Comparison of ENCODE assay signal across 1 cellular context in genomic region chr7:150378115-150378852, GRCh38.
TF ChIP-seq lines count a peak whose summit lies in the region.

No MANE protein-coding gene starts in this region.

TF ChIP-seq in HepG2, 621 proteins besides CTCF, POLR2A, EP300 and RAD21 (continued from another document and continues in another):
- TF ChIP-seq FOXO4 (CRISPR knock-in tag; conservative IDR thresholded peaks at IDR 0.05) (0 out of 2 replicates have a peak, but pooled peaks have one; percentile 45), MEIS1 (CRISPR knock-in tag; IDR thresholded peaks at IDR 0.05; ENCODE audit: borderline replicate concordance) (no peak; the same call in 1 of the 2 replicates), ZBTB49 (CRISPR knock-in tag; IDR thresholded peaks at IDR 0.05; ENCODE audit: borderline replicate concordance) (no peak), ADNP (CRISPR knock-in tag; IDR thresholded peaks at IDR 0.05) (no peak), PAF1 (CRISPR knock-in tag; IDR thresholded peaks at IDR 0.05) (no peak), KDM1A (CRISPR knock-in tag; IDR thresholded peaks at IDR 0.05) (0 out of 2 replicates have a peak, but pooled peaks have one; percentile 7), ZHX2 (IDR thresholded peaks at IDR 0.05; ENCODE audit: low read depth) (no peak), ZHX2 (CRISPR knock-in tag; IDR thresholded peaks at IDR 0.05; ENCODE audit: borderline replicate concordance) (no peak), ZSCAN30 (CRISPR knock-in tag; IDR thresholded peaks at IDR 0.05) (no peak), FOXJ3 (CRISPR knock-in tag; IDR thresholded peaks at IDR 0.05; ENCODE audit: borderline replicate concordance) (peak; percentile 20; the same call in 1 of the 2 replicates), DMAP1 (CRISPR knock-in tag; IDR thresholded peaks at IDR 0.05) (peak; percentile 27; the same call in 1 of the 2 replicates), ZNF296 (CRISPR knock-in tag; conservative IDR thresholded peaks at IDR 0.05) (0 out of 2 replicates have a peak, but pooled peaks have one; percentile 3), ZNF703 (CRISPR knock-in tag; IDR thresholded peaks at IDR 0.05; ENCODE audit: borderline replicate concordance) (0 out of 2 replicates have a peak, but pooled peaks have one; percentile 77), ISX (CRISPR knock-in tag; conservative IDR thresholded peaks at IDR 0.05) (no peak), TBX3 (IDR thresholded peaks at IDR 0.05; ENCODE audit: borderline replicate concordance) (no peak), SALL1 (CRISPR knock-in tag; IDR thresholded peaks at IDR 0.05) (peak; percentile 70), PHF5A (CRISPR knock-in tag; IDR thresholded peaks at IDR 0.05; ENCODE audit: low read depth, unreplicated experiment) (no peak), POLR2G (IDR thresholded peaks at IDR 0.05; ENCODE audit: low read depth, low read length) (peak; percentile 19), ARNTL (CRISPR knock-in tag; IDR thresholded peaks at IDR 0.05) (0 out of 2 replicates have a peak, but pooled peaks have one; percentile 26), ZFP90 (CRISPR knock-in tag; IDR thresholded peaks at IDR 0.05; ENCODE audit: borderline replicate concordance) (no peak), CBX5 (CRISPR knock-in tag; IDR thresholded peaks at IDR 0.05; ENCODE audit: borderline replicate concordance) (no peak; the same call in 1 of the 2 replicates), ZMYM4 (CRISPR knock-in tag; IDR thresholded peaks at IDR 0.05) (peak; percentile 13; the same call in 1 of the 2 replicates), U2AF1 (optimal IDR thresholded peaks at IDR 0.05; ENCODE audit: low read depth, low read length) (peak; percentile 89), ZNF441 (CRISPR knock-in tag; IDR thresholded peaks at IDR 0.05; ENCODE audit: borderline replicate concordance) (peak; percentile 42; the same call in 1 of the 2 replicates), SCMH1 (CRISPR knock-in tag; IDR thresholded peaks at IDR 0.05; ENCODE audit: borderline replicate concordance) (no peak), ZBTB37 (CRISPR knock-in tag; IDR thresholded peaks at IDR 0.05) (peak; percentile 62; the same call in 1 of the 2 replicates), SRY (CRISPR knock-in tag; IDR thresholded peaks at IDR 0.05) (no peak; the same call in 1 of the 2 replicates), AFF4 (CRISPR knock-in tag; IDR thresholded peaks at IDR 0.05) (peak; percentile 30; the same call in 1 of the 2 replicates), RARA (CRISPR knock-in tag; IDR thresholded peaks at IDR 0.05) (peak; percentile 57), BCL3 (CRISPR knock-in tag; IDR thresholded peaks at IDR 0.05) (no peak; the same call in 1 of the 2 replicates), ESRRA (CRISPR knock-in tag; IDR thresholded peaks at IDR 0.05; ENCODE audit: low read depth) (0 out of 2 replicates have a peak, but pooled peaks have one; percentile 25), HNRNPL (IDR thresholded peaks at IDR 0.05; ENCODE audit: low read depth, low read length) (peak; percentile 11; the same call in 1 of the 2 replicates), NR2C2 (CRISPR knock-in tag; IDR thresholded peaks at IDR 0.05; ENCODE audit: borderline replicate concordance) (no peak), ZSCAN21 (CRISPR knock-in tag; IDR thresholded peaks at IDR 0.05; ENCODE audit: borderline replicate concordance) (no peak), ZMAT3 (CRISPR knock-in tag; conservative IDR thresholded peaks at IDR 0.05) (no peak), ZFX (CRISPR knock-in tag; IDR thresholded peaks at IDR 0.05; ENCODE audit: low read depth) (no peak), HOXA3 (CRISPR knock-in tag; IDR thresholded peaks at IDR 0.05) (peak; percentile 48; the same call in 1 of the 2 replicates), TGIF2 (CRISPR knock-in tag; IDR thresholded peaks at IDR 0.05) (no peak), ZNF280D (CRISPR knock-in tag; IDR thresholded peaks at IDR 0.05) (peak; percentile 33; the same call in 1 of the 2 replicates)
